ENCODE assay signal across 19 cellular contexts in genomic region chr2:215218587-215219577, GRCh38.
DNase-seq lines count a peak whose midpoint lies in the region; ATAC-seq and TF ChIP-seq lines count a peak whose summit lies in the region.
"Had no signal": no experiment of that assay in that cellular context is flagged by ENCODE, and none has a peak within 500 bp of the region (broad histone marks: within the 10 kb centered on the region; RNA-seq: fewer than 3 reads in every experiment).

No MANE protein-coding gene starts in this region.

- H3K9ac ChIP-seq in endodermal cell (ENCODE audit: extremely low read depth, low read length, poor library complexity, severe bottlenecking), result no peak overlapping the region

- H3K27me3 ChIP-seq in endodermal cell (ENCODE audit: control insufficient read depth, insufficient read depth, low read length, poor library complexity, severe bottlenecking), result no peaks in the 10 kb centered on the region
- H3K27me3 ChIP-seq: SJSA1 had no signal

- no peak for ATAC-seq in GM18867 (IDR thresholded peaks at IDR 0.05; ENCODE audit: unreplicated experiment)
- ATAC-seq: activated CD8-positive, alpha-beta memory T cell treated with anti-CD3 and anti-CD28 coated beads, Interleukin-2, amount 10 ng/mL, durations not matched to agents 7 days and 5 days; GM12878; natural killer cell had no signal

- no peak for TF ChIP-seq CTCF in C4-2B (conservative IDR thresholded peaks at IDR 0.05)
- TF ChIP-seq CTCF in endodermal cell (conservative IDR thresholded peaks at IDR 0.05), result no peak

- no peaks in the 10 kb centered on the region for H3K4me1 Mint-ChIP-seq in endodermal cell
- H3K4me1 Mint-ChIP-seq: activated CD8-positive, alpha-beta memory T cell treated with anti-CD3 and anti-CD28 coated beads, Interleukin-2, amount 10 ng/mL, durations not matched to agents 7 days and 5 days; memory B cell; natural killer cell had no signal

- peak overlapping the region; percentile 73 for H3K27ac ChIP-seq in C4-2B
- H3K27ac ChIP-seq in endodermal cell (ENCODE audit: low read depth, low read length), result no peak overlapping the region
- H3K27ac ChIP-seq: SJSA1 had no signal

- peaks cover 65% of the 10 kb centered on the region for H3K27me3 Mint-ChIP-seq in endodermal cell (ENCODE audit: insufficient read depth)
- H3K27me3 Mint-ChIP-seq: activated CD8-positive, alpha-beta memory T cell treated with anti-CD3 and anti-CD28 coated beads, Interleukin-2, amount 10 ng/mL, durations not matched to agents 7 days and 5 days; memory B cell had no signal

- H3K36me3 ChIP-seq in endodermal cell (ENCODE audit: control insufficient read depth, insufficient read depth, low read length), result no peaks in the 10 kb centered on the region
- H3K36me3 ChIP-seq: SJSA1 had no signal

- WGBS in endodermal cell (ENCODE audit: insufficient coverage in 1 of 2, insufficient read length in 1 of 2), 2 experiments, result 89 to 98% methylated on average over 6 to 31 of the region's 32 CpGs

- no peak overlapping the region for H3K4me3 Mint-ChIP-seq in endodermal cell
- H3K4me3 Mint-ChIP-seq: activated CD8-positive, alpha-beta memory T cell treated with anti-CD3 and anti-CD28 coated beads, Interleukin-2, amount 10 ng/mL, durations not matched to agents 7 days and 5 days; memory B cell; natural killer cell had no signal

- no peak overlapping the region for H3K4me3 ChIP-seq in endodermal cell (ENCODE audit: low read length)
- H3K4me3 ChIP-seq: GM12878, SJSA1 had no signal

- peaks cover 2% of the 10 kb centered on the region for H3K4me1 ChIP-seq in endodermal cell (ENCODE audit: control insufficient read depth, insufficient read depth, low read length)
- H3K4me1 ChIP-seq: SJSA1 had no signal

- peaks cover 48% of the 10 kb centered on the region for H3K9me3 Mint-ChIP-seq in endodermal cell

- peak; percentile 7 for DNase-seq in LHCN-M2 (ENCODE audit: low read depth)
- peak; percentile 44 for DNase-seq in amniotic epithelial cell (ENCODE audit: low read depth)
- peak; percentile 11 for DNase-seq in glomerular visceral epithelial cell (ENCODE audit: extremely low spot score)
- DNase-seq in activated effector memory CD4-positive, alpha-beta T cell treated with Interleukin-2 at 50 U/mL for 16 hours, result no peak
- no peak for DNase-seq in endodermal cell
- DNase-seq: activated CD8-positive, alpha-beta memory T cell treated with anti-CD3 and anti-CD28 coated beads, Interleukin-2, amount 10 ng/mL, durations not matched to agents 7 days and 5 days; AML-193; amygdala; KBM-7; natural killer cell; NCI-H510A; stimulated activated CD4-positive, alpha-beta T cell treated with anti-CD3 and anti-CD28 coated beads, Interleukin-4, amount 100 ng/mL, for 4 hours; stimulated activated CD8-positive, alpha-beta memory T cell treated with anti-CD3 and anti-CD28 coated beads, Interleukin-4, amount 100 ng/mL, for 48 hours; substantia nigra had no signal

- H3K27ac Mint-ChIP-seq in endodermal cell, result no peak overlapping the region
- H3K27ac Mint-ChIP-seq: activated CD8-positive, alpha-beta memory T cell treated with anti-CD3 and anti-CD28 coated beads, Interleukin-2, amount 10 ng/mL, durations not matched to agents 7 days and 5 days; memory B cell; natural killer cell had no signal

- peaks cover 12% of the 10 kb centered on the region for H3K9me3 ChIP-seq in endodermal cell (ENCODE audit: control insufficient read depth, low read length)
- H3K9me3 ChIP-seq: SJSA1 had no signal

- peaks cover 2% of the 10 kb centered on the region for H3K36me3 Mint-ChIP-seq in endodermal cell (ENCODE audit: low read depth)
- H3K36me3 Mint-ChIP-seq: activated CD8-positive, alpha-beta memory T cell treated with anti-CD3 and anti-CD28 coated beads, Interleukin-2, amount 10 ng/mL, durations not matched to agents 7 days and 5 days; memory B cell; natural killer cell had no signal

Comparison
In these comparisons a context has a peak if more than half of its experiments do, and no peak if none do; other contexts are left out.
1. DNase-seq: peak in LHCN-M2 (single experiment), amniotic epithelial cell (single experiment) and glomerular visceral epithelial cell (single experiment); none in activated effector memory CD4-positive, alpha-beta T cell treated with Interleukin-2 at 50 U/mL for 16 hours (single experiment) and endodermal cell (single experiment).